Comparison of ENCODE assay signal across 18 cellular contexts in the genomic region with DNA sequence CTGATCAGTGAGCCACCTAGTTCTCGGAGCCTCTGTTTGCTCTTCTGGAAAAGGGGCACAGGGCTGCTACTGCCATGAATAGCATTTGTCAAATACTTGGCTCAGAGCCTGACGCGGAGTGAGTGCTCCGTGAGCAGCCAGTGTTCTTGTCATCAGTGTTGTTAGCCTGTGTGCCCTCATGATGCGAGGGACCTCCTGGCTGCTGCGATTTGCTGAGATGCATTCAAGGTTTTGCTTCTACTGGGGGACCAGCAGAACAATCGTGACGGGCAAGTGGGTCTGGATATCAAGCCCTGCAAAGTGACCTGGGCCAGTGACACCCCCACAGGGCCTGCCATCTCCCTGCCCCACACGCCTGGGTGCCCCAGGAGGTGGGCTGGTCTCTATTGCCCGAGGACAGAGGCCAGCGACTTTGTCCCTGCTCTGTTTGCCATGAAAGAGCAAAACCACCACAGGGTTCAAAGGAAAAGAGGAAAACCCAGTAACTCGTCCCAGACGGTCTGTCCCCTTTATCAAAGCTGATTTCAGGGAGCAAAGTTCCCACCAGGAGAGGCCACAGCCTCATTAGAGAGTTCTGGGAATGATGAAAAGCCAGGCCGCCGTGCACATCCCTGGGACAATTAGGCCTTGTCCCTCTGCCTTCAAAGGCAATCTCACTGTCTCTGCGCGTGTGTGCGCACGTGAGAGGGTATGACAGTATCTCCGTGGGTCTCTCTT.
"Had no signal": no experiment of that assay in that cellular context is flagged by ENCODE, and none has a peak within 500 bp of the region (broad histone marks: within the 10 kb centered on the region; RNA-seq: fewer than 3 reads in every experiment).

No MANE protein-coding gene starts in this region.

- H3K4me3 ChIP-seq: adrenal gland, breast epithelium, esophagus squamous epithelium, left ventricle myocardium inferior, tibial nerve, vagina had no signal

- H3K9me3 Mint-ChIP-seq: activated naive CD4-positive, alpha-beta T cell treated with anti-CD3 and anti-CD28 coated beads, Interleukin-2, amount 50 U/mL, for 72 hours; activated T-helper 1 cell treated with anti-CD3 and anti-CD28 coated beads, Interleukin-12 subunit alpha, Interleukin-12 subunit beta, Interleukin-2, Interleukin-4 antibody, amounts not matched to agents 30 ng/mL and 10 ng/mL and 1 ng/mL, durations not matched to agents 14 hours and 24 hours and 36 hours; naive thymus-derived CD4-positive, alpha-beta T cell; T-helper 2 cell treated with Interferon-gamma antibody and Interleukin-4, amounts not matched to agents 5 μg/mL and 100 μg/mL, for 36 hours had no signal

- H3K36me3 ChIP-seq: adrenal gland, breast epithelium, esophagus squamous epithelium, left ventricle myocardium inferior, tibial nerve, vagina had no signal

- DNase-seq: activated CD4-positive, alpha-beta T cell treated with anti-CD3 and anti-CD28 coated beads, Interleukin-2, amount 50 U/mL, for 48 hours; activated gamma-delta T cell treated with Interleukin-2 at 50 U/mL for 16 hours; activated T-cell treated with anti-CD3 and anti-CD28 coated beads for 4 hours; adrenal gland; dermis blood vessel endothelial cell; effector memory CD4-positive, alpha-beta T cell; esophagus squamous epithelium; left ventricle myocardium inferior; mesenchymal stem cell; naive thymus-derived CD4-positive, alpha-beta T cell; stimulated activated CD4-positive, alpha-beta T cell treated with anti-CD3 and anti-CD28 coated beads, Interleukin-2, amount 100 ng/mL, for 24 hours; stimulated activated naive CD8-positive, alpha-beta T cell treated with anti-CD3 and anti-CD28 coated beads, Interleukin-15, Interleukin-2, amounts not matched to agents 100 U/mL and 50 U/mL, for 24 hours had no signal

- H3K4me1 ChIP-seq: breast epithelium had no signal

- H3K27me3 ChIP-seq: adrenal gland, vagina had no signal

- H3K9me3 ChIP-seq: adrenal gland, breast epithelium, esophagus squamous epithelium, left ventricle myocardium inferior, tibial nerve, vagina had no signal

- ATAC-seq: activated naive CD4-positive, alpha-beta T cell treated with anti-CD3 and anti-CD28 coated beads, Interleukin-2, amount 50 U/mL, for 72 hours; naive thymus-derived CD4-positive, alpha-beta T cell; stimulated activated naive CD8-positive, alpha-beta T cell treated with anti-CD3 and anti-CD28 coated beads, Interleukin-15, Interleukin-2, amounts not matched to agents 100 U/mL and 50 U/mL, for 24 hours had no signal

- H3K27ac Mint-ChIP-seq: activated naive CD4-positive, alpha-beta T cell treated with anti-CD3 and anti-CD28 coated beads, Interleukin-2, amount 50 U/mL, for 72 hours; activated T-helper 1 cell treated with anti-CD3 and anti-CD28 coated beads, Interleukin-12 subunit alpha, Interleukin-12 subunit beta, Interleukin-2, Interleukin-4 antibody, amounts not matched to agents 30 ng/mL and 10 ng/mL and 1 ng/mL, durations not matched to agents 14 hours and 24 hours and 36 hours; naive thymus-derived CD4-positive, alpha-beta T cell; T-helper 2 cell treated with Interferon-gamma antibody and Interleukin-4, amounts not matched to agents 5 μg/mL and 100 μg/mL, for 36 hours had no signal

- H3K36me3 Mint-ChIP-seq: activated naive CD4-positive, alpha-beta T cell treated with anti-CD3 and anti-CD28 coated beads, Interleukin-2, amount 50 U/mL, for 72 hours; naive thymus-derived CD4-positive, alpha-beta T cell had no signal

- H3K4me3 Mint-ChIP-seq: activated T-helper 1 cell treated with anti-CD3 and anti-CD28 coated beads, Interleukin-12 subunit alpha, Interleukin-12 subunit beta, Interleukin-2, Interleukin-4 antibody, amounts not matched to agents 30 ng/mL and 10 ng/mL and 1 ng/mL, durations not matched to agents 14 hours and 24 hours and 36 hours; T-helper 2 cell treated with Interferon-gamma antibody and Interleukin-4, amounts not matched to agents 5 μg/mL and 100 μg/mL, for 36 hours had no signal

- H3K27ac ChIP-seq: adrenal gland, esophagus squamous epithelium, tibial nerve, vagina had no signal
